Comparison of ENCODE assay signal across 1 cellular context in genomic region chr10:30207485-30208052, GRCh38.
TF ChIP-seq lines count a peak whose summit lies in the region.

No MANE protein-coding gene starts in this region.

TF ChIP-seq in GM23338, 12 proteins besides CTCF, POLR2A, EP300 and RAD21:
- TF ChIP-seq ZNF462 (CRISPR knock-in tag; IDR thresholded peaks at IDR 0.05) (no peak), POLR2AphosphoS5 (IDR thresholded peaks at IDR 0.05; ENCODE audit: low read depth) (no peak), ZNF114 (CRISPR knock-in tag; IDR thresholded peaks at IDR 0.05) (no peak), STAT1 (IDR thresholded peaks at IDR 0.05; ENCODE audit: unreplicated experiment) (no peak)
